14 cellular contexts compared by ENCODE assay signal in genomic region chr17:11853321-11854151, GRCh38.
DNase-seq lines count a peak whose midpoint lies in the region; ATAC-seq and TF ChIP-seq lines count a peak whose summit lies in the region.
"Had no signal": no experiment of that assay in that cellular context is flagged by ENCODE, and none has a peak within 500 bp of the region (broad histone marks: within the 10 kb centered on the region; RNA-seq: fewer than 3 reads in every experiment).

No MANE protein-coding gene starts in this region.

- no peak overlapping the region for H3K27ac ChIP-seq in foreskin keratinocyte
- peak overlapping the region; percentile 64 for H3K27ac ChIP-seq in mesodermal cell (ENCODE audit: low read depth, low read length, severe bottlenecking)
- H3K27ac ChIP-seq in transverse colon: peak overlapping the region; percentile 17 to 74 (median 24)
- H3K27ac ChIP-seq: colonic mucosa, lower lobe of right lung, testis had no signal

- intact Hi-C loops in transverse colon (cut with DNase I; ENCODE audit: low total_unique reads): no loop called here

- in situ Hi-C loops in transverse colon (cut with MboI; ENCODE audit: low pct_ligation_motif_present in 1 of 4, low pct_unique_long_range_greater_than_20kb in 1 of 4, low sequenced_read_pairs in 3 of 4): no loop called here

- H3K4me1 ChIP-seq in foreskin keratinocyte (no peaks in the 10 kb centered on the region), mesodermal cell (ENCODE audit: control insufficient read depth, insufficient read depth, low read length, poor library complexity, severe bottlenecking) (peaks cover 2% of the 10 kb centered on the region), transverse colon (peaks cover 0 to 32% (median 13%) of the 10 kb centered on the region in 4 donors)
- H3K4me1 ChIP-seq: colonic mucosa, lower lobe of right lung, testis had no signal

- H3K36me3 ChIP-seq in mesodermal cell (ENCODE audit: control insufficient read depth, insufficient read depth, low read length) (no peaks in the 10 kb centered on the region), transverse colon (no peaks in the 10 kb centered on the region)
- H3K36me3 ChIP-seq: colonic mucosa, lower lobe of right lung had no signal

- ATAC-seq in foreskin keratinocyte: peak; percentile 44
- ATAC-seq: T-helper 17 cell had no signal

- WGBS in mesodermal cell (ENCODE audit: insufficient coverage in 2 of 2), 2 experiments: 66 to 82% methylated on average over 7 to 10 of the region's 11 CpGs
- WGBS in transverse colon (ENCODE audit: low coverage in 1 of 2), 2 donors: 75 to 76% methylated on average over 6 to 11 of the region's 11 CpGs

- no peak for TF ChIP-seq POLR2A in transverse colon (IDR thresholded peaks at IDR 0.05)

- H3K9me3 ChIP-seq in mesodermal cell (ENCODE audit: control insufficient read depth, low read length) (no peaks in the 10 kb centered on the region), transverse colon (no peaks in the 10 kb centered on the region)
- H3K9me3 ChIP-seq: colonic mucosa, lower lobe of right lung, testis had no signal

- TF ChIP-seq CTCF in foreskin keratinocyte (conservative IDR thresholded peaks at IDR 0.05) (no peak), transverse colon (IDR thresholded peaks at IDR 0.05) (no peak)

- H3K27me3 ChIP-seq in foreskin keratinocyte: no peaks in the 10 kb centered on the region
- no peaks in the 10 kb centered on the region for H3K27me3 ChIP-seq in transverse colon
- H3K27me3 ChIP-seq: colonic mucosa, testis had no signal

- H3K4me3 ChIP-seq in mesodermal cell (ENCODE audit: extremely low read depth, insufficient read depth, low read length, poor library complexity, severe bottlenecking) (no peak overlapping the region), transverse colon (no peak overlapping the region)
- H3K4me3 ChIP-seq: colonic mucosa, lower lobe of right lung, testis had no signal

- TF ChIP-seq EP300 in transverse colon (IDR thresholded peaks at IDR 0.05; ENCODE audit: low read depth): no peak

- DNase-seq in amygdala (lab: John Stamatoyannopoulos, UW): peak in 50 of 56 donors; percentile 7 to 79 (median 36)
- no peak for DNase-seq in foreskin keratinocyte
- no peak for DNase-seq in transverse colon
- no peak for DNase-seq in stimulated activated CD4-positive, alpha-beta T cell treated with anti-CD3 and anti-CD28 coated beads, Interleukin-4, amount 100 ng/mL, for 1 hour
- DNase-seq in NCI-H1417 treated with DMSO at 0.1 percent for 48 hours (lab: John Stamatoyannopoulos, UW): no peak
- no peak for DNase-seq in stimulated activated CD4-positive, alpha-beta T cell treated with anti-CD3 and anti-CD28 coated beads, Interleukin-4, amount 100 ng/mL, for 24 hours
- DNase-seq: activated CD4-positive, alpha-beta T cell treated with anti-CD3 and anti-CD28 coated beads, Interleukin-2, amount 10 ng/mL, durations not matched to agents 24 days and 14 days; activated effector memory CD4-positive, alpha-beta T cell treated with Interleukin-2 at 50 U/mL for 16 hours; Calu3; colonic mucosa; lower lobe of right lung; T-helper 17 cell; testis had no signal

Comparison
In these comparisons a context has a peak if more than half of its experiments do, and no peak if none do; other contexts are left out.
1. DNase-seq: peak in amygdala (50 of 56); none in foreskin keratinocyte (0 of 2), transverse colon (single experiment), stimulated activated CD4-positive, alpha-beta T cell treated with anti-CD3 and anti-CD28 coated beads, Interleukin-4, amount 100 ng/mL, for 1 hour (single experiment), NCI-H1417 treated with DMSO at 0.1 percent for 48 hours (single experiment) and stimulated activated CD4-positive, alpha-beta T cell treated with anti-CD3 and anti-CD28 coated beads, Interleukin-4, amount 100 ng/mL, for 24 hours (single experiment).